ENCODE assay signal across 8 cellular contexts in genomic region chr17:41865596-41865893, GRCh38. TPM values are rescaled to one million over a fixed set of nuclear protein-coding genes. Genes with fewer than 3 reads are reported as not detected.
DNase-seq lines count a peak whose midpoint lies in the region; ATAC-seq, FAIRE-seq and TF ChIP-seq lines count a peak whose summit lies in the region.

No MANE protein-coding gene starts in this region.

- H3K36me3 ChIP-seq in thymus (ENCODE audit: control insufficient read depth, insufficient read depth), result peaks cover 19% of the 10 kb centered on the region

- no peak for TF ChIP-seq CTCF in activated CD8-positive, alpha-beta T cell treated with anti-CD3 and anti-CD28 coated beads for 36 hours (IDR thresholded peaks at IDR 0.05)

- peak overlapping the region; percentile 64 for H3K27ac ChIP-seq in thymus (ENCODE audit: low read depth)

- H3K27me3 ChIP-seq in thymus (ENCODE audit: control insufficient read depth, insufficient read depth), result no peaks in the 10 kb centered on the region

- no peaks in the 10 kb centered on the region for H3K9me3 ChIP-seq in thymus (ENCODE audit: control insufficient read depth)

- H3K4me1 ChIP-seq in thymus (ENCODE audit: control insufficient read depth, insufficient read depth, low read length), result peaks cover 11% of the 10 kb centered on the region

- ATAC-seq in activated CD8-positive, alpha-beta T cell treated with anti-CD3 and anti-CD28 coated beads for 36 hours, result no peak
- no peak for ATAC-seq in activated CD8-positive, alpha-beta T cell treated with anti-CD3 and anti-CD28 coated beads, Interleukin-2, amount 10 ng/mL, durations not matched to agents 7 days and 5 days
- peak; percentile 2 for ATAC-seq in activated naive CD8-positive, alpha-beta T cell treated with anti-CD3 and anti-CD28 coated beads, Interleukin-2, amount 50 U/mL, for 24 hours
- ATAC-seq in HG02840 (IDR thresholded peaks at IDR 0.05; ENCODE audit: low FRiP score, unreplicated experiment), result no peak

- CTCF ChIA-PET in activated CD8-positive, alpha-beta T cell treated with anti-CD3 and anti-CD28 coated beads for 36 hours (lab: Charles Lee), result interaction anchor here (1.0 to 2.1 kb wide), 5 partner anchors 53 to 217 kb away, joined by 3 to 6 read pairs (median 5); partner anchors contain the start of genes ACLY and ODAD4
- CTCF ChIA-PET in activated CD8-positive, alpha-beta T cell treated with anti-CD3 and anti-CD28 coated beads, Interleukin-2, amount 10 ng/mL, durations not matched to agents 7 days and 5 days (lab: Charles Lee), result interaction anchor here (0.7 to 3.4 kb wide), 3 partner anchors 16 to 65 kb away, joined by 3 to 14 read pairs (median 4); partner anchors contain the start of genes ODAD4 and P3H4

- H3K27ac Mint-ChIP-seq in activated CD8-positive, alpha-beta T cell treated with anti-CD3 and anti-CD28 coated beads for 36 hours, result peak overlapping the region; percentile 83
- no peak overlapping the region for H3K27ac Mint-ChIP-seq in activated CD8-positive, alpha-beta T cell treated with anti-CD3 and anti-CD28 coated beads, Interleukin-2, amount 10 ng/mL, durations not matched to agents 7 days and 5 days
- H3K27ac Mint-ChIP-seq in activated naive CD8-positive, alpha-beta T cell treated with anti-CD3 and anti-CD28 coated beads, Interleukin-2, amount 50 U/mL, for 24 hours, result peak overlapping the region; percentile 83
- peak overlapping the region in 4 of 6 donors; percentile 84 to 91 (median 86) for H3K27ac Mint-ChIP-seq in immature natural killer cell

- peak overlapping the region; percentile 82 for H3K4me3 ChIP-seq in thymus (ENCODE audit: low read length)

- no peaks in the 10 kb centered on the region for H3K9me3 Mint-ChIP-seq in activated CD8-positive, alpha-beta T cell treated with anti-CD3 and anti-CD28 coated beads for 36 hours
- H3K9me3 Mint-ChIP-seq in activated CD8-positive, alpha-beta T cell treated with anti-CD3 and anti-CD28 coated beads, Interleukin-2, amount 10 ng/mL, durations not matched to agents 7 days and 5 days (ENCODE audit: insufficient read depth), result no peaks in the 10 kb centered on the region
- H3K9me3 Mint-ChIP-seq in activated naive CD8-positive, alpha-beta T cell treated with anti-CD3 and anti-CD28 coated beads, Interleukin-2, amount 50 U/mL, for 24 hours, result no peaks in the 10 kb centered on the region
- no peaks in the 10 kb centered on the region for H3K9me3 Mint-ChIP-seq in immature natural killer cell

- H3K27me3 Mint-ChIP-seq in activated CD8-positive, alpha-beta T cell treated with anti-CD3 and anti-CD28 coated beads for 36 hours, result no peaks in the 10 kb centered on the region
- H3K27me3 Mint-ChIP-seq in activated CD8-positive, alpha-beta T cell treated with anti-CD3 and anti-CD28 coated beads, Interleukin-2, amount 10 ng/mL, durations not matched to agents 7 days and 5 days (ENCODE audit: low read depth), result no peaks in the 10 kb centered on the region
- H3K27me3 Mint-ChIP-seq in activated naive CD8-positive, alpha-beta T cell treated with anti-CD3 and anti-CD28 coated beads, Interleukin-2, amount 50 U/mL, for 24 hours, result no peaks in the 10 kb centered on the region
- peaks cover under 1 to 6% (median 2%) of the 10 kb centered on the region in 3 donors for H3K27me3 Mint-ChIP-seq in immature natural killer cell (ENCODE audit: low read depth in 3 of 3)

- POLR2A ChIA-PET in activated CD8-positive, alpha-beta T cell treated with anti-CD3 and anti-CD28 coated beads for 36 hours (lab: Charles Lee), result interaction anchor here (2.5 to 2.9 kb wide), 2 partner anchors 12 to 175 kb away, joined by 11 to 14 read pairs; no protein-coding TSS in a partner anchor
- POLR2A ChIA-PET in activated CD8-positive, alpha-beta T cell treated with anti-CD3 and anti-CD28 coated beads, Interleukin-2, amount 10 ng/mL, durations not matched to agents 7 days and 5 days (lab: Charles Lee), result interaction anchor here (0.7 to 2.2 kb wide), 12 partner anchors 9 to 177 kb away, joined by 3 to 8 read pairs (median 3); partner anchors contain the start of genes ACLY, CNP, DNAJC7 and EIF1

- peaks cover 42% of the 10 kb centered on the region for H3K4me1 Mint-ChIP-seq in activated CD8-positive, alpha-beta T cell treated with anti-CD3 and anti-CD28 coated beads for 36 hours (ENCODE audit: low read depth)
- H3K4me1 Mint-ChIP-seq in activated CD8-positive, alpha-beta T cell treated with anti-CD3 and anti-CD28 coated beads, Interleukin-2, amount 10 ng/mL, durations not matched to agents 7 days and 5 days (ENCODE audit: low read depth), result peaks cover 23% of the 10 kb centered on the region
- H3K4me1 Mint-ChIP-seq in activated naive CD8-positive, alpha-beta T cell treated with anti-CD3 and anti-CD28 coated beads, Interleukin-2, amount 50 U/mL, for 24 hours, result peaks cover 52% of the 10 kb centered on the region
- H3K4me1 Mint-ChIP-seq in immature natural killer cell, result peaks cover 11 to 20% of the 10 kb centered on the region in 2 donors

- no peak for DNase-seq in activated CD8-positive, alpha-beta T cell treated with anti-CD3 and anti-CD28 coated beads for 36 hours
- DNase-seq in activated CD8-positive, alpha-beta T cell treated with anti-CD3 and anti-CD28 coated beads, Interleukin-2, amount 10 ng/mL, durations not matched to agents 7 days and 5 days, result no peak
- DNase-seq in activated naive CD8-positive, alpha-beta T cell treated with anti-CD3 and anti-CD28 coated beads, Interleukin-2, amount 50 U/mL, for 24 hours, result no peak
- DNase-seq in immature natural killer cell (no peak), HTR-8/SVneo (ENCODE audit: insufficient read length, low spot score) (no peak)
- no peak for DNase-seq in activated CD4-positive, alpha-beta T cell treated with anti-CD3 and anti-CD28 coated beads, Interleukin-2, amount 50 U/mL, for 48 hours

- 2% methylated on average over 10 of the region's 10 CpGs for WGBS in thymus

- peaks cover 23% of the 10 kb centered on the region for H3K36me3 Mint-ChIP-seq in activated CD8-positive, alpha-beta T cell treated with anti-CD3 and anti-CD28 coated beads for 36 hours (ENCODE audit: low read depth)
- peaks cover 27% of the 10 kb centered on the region for H3K36me3 Mint-ChIP-seq in activated CD8-positive, alpha-beta T cell treated with anti-CD3 and anti-CD28 coated beads, Interleukin-2, amount 10 ng/mL, durations not matched to agents 7 days and 5 days (ENCODE audit: low read depth)
- H3K36me3 Mint-ChIP-seq in activated naive CD8-positive, alpha-beta T cell treated with anti-CD3 and anti-CD28 coated beads, Interleukin-2, amount 50 U/mL, for 24 hours (ENCODE audit: low read depth), result peaks cover 30% of the 10 kb centered on the region
- peaks cover 0 to 23% (median 10%) of the 10 kb centered on the region in 3 donors for H3K36me3 Mint-ChIP-seq in immature natural killer cell

- intact Hi-C loops in activated CD8-positive, alpha-beta T cell treated with anti-CD3 and anti-CD28 coated beads for 36 hours (cut with micrococcal nuclease), result no loop called here

- H3K4me3 Mint-ChIP-seq in activated CD8-positive, alpha-beta T cell treated with anti-CD3 and anti-CD28 coated beads for 36 hours, result no peak overlapping the region
- H3K4me3 Mint-ChIP-seq in activated CD8-positive, alpha-beta T cell treated with anti-CD3 and anti-CD28 coated beads, Interleukin-2, amount 10 ng/mL, durations not matched to agents 7 days and 5 days, result no peak overlapping the region
- no peak overlapping the region for H3K4me3 Mint-ChIP-seq in activated naive CD8-positive, alpha-beta T cell treated with anti-CD3 and anti-CD28 coated beads, Interleukin-2, amount 50 U/mL, for 24 hours
- H3K4me3 Mint-ChIP-seq in immature natural killer cell, result no peak overlapping the region

- no peak for FAIRE-seq in HTR-8/SVneo (lab: Jason Lieb, UNC)

RNA-seq across cellular contexts. Expression of gene KLHL11, which starts 0.3 kb away (rescaled TPM):
- total RNA-seq in activated CD8-positive, alpha-beta T cell treated with anti-CD3 and anti-CD28 coated beads for 36 hours, result 10 to 100 TPM; 19.2 to 19.6 TPM
- 10 to 100 TPM; 12.3 to 13.2 TPM for total RNA-seq in activated CD8-positive, alpha-beta T cell treated with anti-CD3 and anti-CD28 coated beads, Interleukin-2, amount 10 ng/mL, durations not matched to agents 7 days and 5 days
- polyA plus RNA-seq in immature natural killer cell (1 to 10 TPM; 5.9 to 6.4 (median 5.9) TPM), thymus (0.98 TPM)

RNA-seq across cellular contexts. Expression of gene KLHL10, which starts 27.9 kb away (rescaled TPM):
- total RNA-seq in activated CD8-positive, alpha-beta T cell treated with anti-CD3 and anti-CD28 coated beads for 36 hours, result under 1 TPM in 1 of 2 experiments, not detected in 1; 0.36 TPM
- not detected for total RNA-seq in activated CD8-positive, alpha-beta T cell treated with anti-CD3 and anti-CD28 coated beads, Interleukin-2, amount 10 ng/mL, durations not matched to agents 7 days and 5 days
- polyA plus RNA-seq in immature natural killer cell (under 1 TPM in 1 of 3 donors, not detected in 2; 0.15 TPM), thymus (0.14 TPM)

RNA-seq across cellular contexts. Expression of gene NT5C3B, which starts 29.5 kb away (rescaled TPM):
- total RNA-seq in activated CD8-positive, alpha-beta T cell treated with anti-CD3 and anti-CD28 coated beads for 36 hours, result 10 to 100 TPM; 30.5 to 32.3 TPM
- 10 to 100 TPM; 15.7 to 17.8 TPM for total RNA-seq in activated CD8-positive, alpha-beta T cell treated with anti-CD3 and anti-CD28 coated beads, Interleukin-2, amount 10 ng/mL, durations not matched to agents 7 days and 5 days
- polyA plus RNA-seq in immature natural killer cell (10 to 100 TPM in 2 of 3 donors, 1 to 10 TPM in 1; 6.4 to 24.6 (median 13.7) TPM), thymus (57.3 TPM)

RNA-seq across cellular contexts. Expression of gene FKBP10, which starts 52.7 kb away (rescaled TPM):
- total RNA-seq in activated CD8-positive, alpha-beta T cell treated with anti-CD3 and anti-CD28 coated beads for 36 hours, result 1 to 10 TPM in 1 of 2 experiments, under 1 TPM in 1; 0.74 to 1.2 TPM
- total RNA-seq in activated CD8-positive, alpha-beta T cell treated with anti-CD3 and anti-CD28 coated beads, Interleukin-2, amount 10 ng/mL, durations not matched to agents 7 days and 5 days, result not detected
- polyA plus RNA-seq in immature natural killer cell, result under 1 TPM in 2 of 3 donors, not detected in 1; 0.43 to 0.71 TPM
- 9.6 TPM for polyA plus RNA-seq in thymus

RNA-seq across cellular contexts. Expression of gene ACLY, which starts 53.2 kb away (rescaled TPM):
- 100 to 1,000 TPM; 185 to 186 TPM for total RNA-seq in activated CD8-positive, alpha-beta T cell treated with anti-CD3 and anti-CD28 coated beads for 36 hours
- 100 to 1,000 TPM; 177 to 185 TPM for total RNA-seq in activated CD8-positive, alpha-beta T cell treated with anti-CD3 and anti-CD28 coated beads, Interleukin-2, amount 10 ng/mL, durations not matched to agents 7 days and 5 days
- polyA plus RNA-seq in immature natural killer cell (10 to 100 TPM; 46.9 to 99.2 (median 49.3) TPM), thymus (26.6 TPM)
